Comparison of ENCODE assay signal across 16 cellular contexts in genomic region chr7:140054751-140055150, GRCh38.
"Had no signal": no experiment of that assay in that cellular context is flagged by ENCODE, and none has a peak within 500 bp of the region (broad histone marks: within the 10 kb centered on the region; RNA-seq: fewer than 3 reads in every experiment).

No MANE protein-coding gene starts in this region.

- H3K36me3 ChIP-seq: prostate gland had no signal

- H3K36me3 Mint-ChIP-seq: brain had no signal

- H3K27me3 Mint-ChIP-seq: activated CD8-positive, alpha-beta T cell treated with anti-CD3 and anti-CD28 coated beads for 36 hours; naive thymus-derived CD8-positive, alpha-beta T cell; stimulated activated naive CD8-positive, alpha-beta T cell treated with anti-CD3 and anti-CD28 coated beads, Interleukin-15, Interleukin-2, amounts not matched to agents 100 ng/mL and 50 ng/mL, for 24 hours had no signal

- H3K27me3 ChIP-seq: right lobe of liver, testis had no signal

- H3K4me3 ChIP-seq: lung, prostate gland, right lobe of liver, testis had no signal

- H3K9me3 ChIP-seq: prostate gland, right lobe of liver, testis had no signal

- H3K4me3 Mint-ChIP-seq: activated CD8-positive, alpha-beta T cell treated with anti-CD3 and anti-CD28 coated beads for 36 hours; brain; stimulated activated naive CD8-positive, alpha-beta T cell treated with anti-CD3 and anti-CD28 coated beads, Interleukin-15, Interleukin-2, amounts not matched to agents 100 ng/mL and 50 ng/mL, for 24 hours had no signal

- DNase-seq: activated CD4-positive, CD25-positive, alpha-beta regulatory T cell treated with anti-CD3 and anti-CD28 coated beads, Interleukin-2, amount 50 U/mL, for 72 hours; activated CD8-positive, alpha-beta T cell treated with anti-CD3 and anti-CD28 coated beads for 36 hours; activated naive CD4-positive, alpha-beta T cell treated with anti-CD3 and anti-CD28 coated beads, Interleukin-2, amount 50 U/mL, for 16 hours; amygdala; left colon; naive thymus-derived CD8-positive, alpha-beta T cell; occipital lobe; right lobe of liver; stimulated activated CD4-positive, alpha-beta T cell treated with anti-CD3 and anti-CD28 coated beads, Interleukin-1b, Interleukin-23, amount 100 ng/mL, for 48 hours; T-helper 2 cell; testis had no signal

- H3K27ac ChIP-seq: prostate gland, right lobe of liver, testis had no signal

- ATAC-seq: activated CD8-positive, alpha-beta T cell treated with anti-CD3 and anti-CD28 coated beads for 36 hours; left colon; naive thymus-derived CD8-positive, alpha-beta T cell had no signal

- H3K27ac Mint-ChIP-seq: activated T-helper 2 cell treated with anti-CD3 and anti-CD28 coated beads, Interferon-gamma antibody, Interleukin-2, Interleukin-4, amounts not matched to agents 10 μg/mL and 5 μg/mL and 100 μg/mL, durations not matched to agents 14 hours and 24 hours and 36 hours; brain had no signal

- H3K9me3 Mint-ChIP-seq: activated CD8-positive, alpha-beta T cell treated with anti-CD3 and anti-CD28 coated beads for 36 hours; activated T-helper 2 cell treated with anti-CD3 and anti-CD28 coated beads, Interferon-gamma antibody, Interleukin-2, Interleukin-4, amounts not matched to agents 10 μg/mL and 5 μg/mL and 100 μg/mL, durations not matched to agents 14 hours and 24 hours and 36 hours; brain; naive thymus-derived CD8-positive, alpha-beta T cell; stimulated activated naive CD8-positive, alpha-beta T cell treated with anti-CD3 and anti-CD28 coated beads, Interleukin-15, Interleukin-2, amounts not matched to agents 100 ng/mL and 50 ng/mL, for 24 hours had no signal
